ENCODE assay signal across 11 cellular contexts in the genomic region with DNA sequence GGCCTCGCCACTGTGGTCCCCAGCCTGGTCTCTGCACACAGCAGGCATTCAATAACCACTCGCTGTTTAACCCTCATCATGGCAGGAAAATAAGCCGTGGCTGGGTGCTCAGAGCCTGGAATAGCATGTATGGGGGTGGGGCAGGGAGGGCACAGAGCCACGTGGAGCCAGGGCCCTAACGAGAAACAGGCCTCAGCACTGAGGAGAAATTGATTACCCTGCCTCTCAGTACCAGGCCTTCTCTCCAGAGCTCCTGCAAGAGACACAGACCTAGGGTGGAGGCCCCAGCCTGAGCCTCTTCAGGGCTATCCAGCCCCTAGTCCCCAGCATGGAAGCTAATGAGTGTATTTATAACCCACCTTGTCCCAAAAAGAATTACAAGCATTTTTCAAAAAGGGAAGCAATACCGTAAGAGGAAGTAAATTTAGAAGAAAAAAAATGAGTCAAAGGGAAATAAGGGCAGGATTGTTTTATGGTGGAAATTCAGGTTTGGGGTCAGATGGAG.
DNase-seq lines count a peak whose midpoint lies in the region; ATAC-seq and TF ChIP-seq lines count a peak whose summit lies in the region.
"Had no signal": no experiment of that assay in that cellular context is flagged by ENCODE, and none has a peak within 500 bp of the region (broad histone marks: within the 10 kb centered on the region; RNA-seq: fewer than 3 reads in every experiment).

No MANE protein-coding gene starts in this region.

- H3K9me3 ChIP-seq in heart left ventricle (no peaks in the 10 kb centered on the region), vagina (no peaks in the 10 kb centered on the region)
- H3K9me3 ChIP-seq: A549 had no signal

- H3K4me3 ChIP-seq in heart left ventricle, result no peak overlapping the region
- no peak overlapping the region for H3K4me3 ChIP-seq in vagina
- H3K4me3 ChIP-seq: A549 had no signal

- TF ChIP-seq POLR2A in heart left ventricle (IDR thresholded peaks at IDR 0.05) (no peak), vagina (IDR thresholded peaks at IDR 0.05) (no peak)

- intact Hi-C loops in Right ventricle myocardium inferior (cut with DNase I), result no loop called here
- intact Hi-C loops in cardiac septum (cut with DNase I), result no loop called here
- intact Hi-C loops in heart left ventricle (cut with DNase I), result no loop called here
- intact Hi-C loops in vagina (cut with DNase I), result no loop called here

- 55 to 61% (median 58%) methylated on average over 6 of the region's 6 CpGs for WGBS in heart left ventricle, 4 donors

- no peaks in the 10 kb centered on the region for H3K36me3 ChIP-seq in heart left ventricle
- H3K36me3 ChIP-seq in vagina, result no peaks in the 10 kb centered on the region

- H3K27me3 ChIP-seq in heart left ventricle (peaks cover 0 to 8% (median 0%) of the 10 kb centered on the region in 9 donors), vagina (no peaks in the 10 kb centered on the region)

- TF ChIP-seq CTCF in heart left ventricle (IDR thresholded peaks at IDR 0.05) (no peak), vagina (IDR thresholded peaks at IDR 0.05) (no peak)

- peak; percentile 41 for ATAC-seq in Right ventricle myocardium inferior
- peak in 3 of 4 donors; percentile 12 to 34 (median 20) for ATAC-seq in heart left ventricle
- ATAC-seq: A549, natural killer cell had no signal

- peak overlapping the region in 5 of 12 donors; percentile 19 to 85 (median 37) for H3K27ac ChIP-seq in heart left ventricle
- H3K27ac ChIP-seq in vagina, result peak overlapping the region; percentile 28
- H3K27ac ChIP-seq: A549 had no signal

- H3K4me1 ChIP-seq in heart left ventricle (peaks cover 0 to 22% (median 0%) of the 10 kb centered on the region in 12 donors), vagina (peaks cover 14% of the 10 kb centered on the region)
- H3K4me1 ChIP-seq: A549 had no signal

- DNase-seq in Right ventricle myocardium inferior (ENCODE audit: missing footprints), result no peak
- no peak for DNase-seq in cardiac septum (ENCODE audit: low spot score)
- DNase-seq in HT-29 (ENCODE audit: low spot score), result peak; percentile 7
- no peak for DNase-seq in heart left ventricle
- no peak for DNase-seq in vagina (ENCODE audit: extremely low spot score in 2 of 2)
- no peak for DNase-seq in activated T-cell treated with anti-CD3 and anti-CD28 coated beads for 4 hours
- DNase-seq in NCI-H1105 (lab: John Stamatoyannopoulos, UW), result no peak
- DNase-seq in DMS153 treated with DMSO at 0.1 percent for 48 hours (lab: John Stamatoyannopoulos, UW; ENCODE audit: unreplicated experiment), result no peak
- DNase-seq: natural killer cell, NCI-H187 had no signal
